In genomic region chr12:45051490-45052105, GRCh38 we compare ENCODE assay signal across 8 cellular contexts. TPM values are rescaled to one million over a fixed set of nuclear protein-coding genes. Genes with fewer than 3 reads are reported as not detected.
DNase-seq lines count a peak whose midpoint lies in the region; ATAC-seq and TF ChIP-seq lines count a peak whose summit lies in the region.

No MANE protein-coding gene starts in this region.

- no peak for TF ChIP-seq POLR2A in gastroesophageal sphincter (IDR thresholded peaks at IDR 0.05)

- TF ChIP-seq EP300 in gastroesophageal sphincter (IDR thresholded peaks at IDR 0.05): no peak

- ATAC-seq in SK-N-SH treated with all-trans-retinoic acid at 6 μM for 48 hours (peak; percentile 24; the same call in 2 of the 3 replicates), GM18858 (IDR thresholded peaks at IDR 0.05; ENCODE audit: unreplicated experiment) (no peak), gastroesophageal sphincter (no peak)

- H3K4me1 ChIP-seq in HAP-1 (0 out of 2 replicates have a peak, but pooled peaks cover 2% of the 10 kb centered on the region), right atrium auricular region (peaks cover 0 to 12% of the 10 kb centered on the region in 2 donors), skeletal muscle satellite cell (ENCODE audit: control insufficient read depth, insufficient read depth, low read length) (peaks cover 11% of the 10 kb centered on the region), gastroesophageal sphincter (peaks cover 0 to 21% (median 9%) of the 10 kb centered on the region in 3 donors)

- 15 to 21% methylated on average over 6 to 14 of the region's 25 CpGs for WGBS in gastroesophageal sphincter (ENCODE audit: low coverage in 1 of 2), 2 donors

- peak overlapping the region; percentile 73 for H3K4me2 ChIP-seq in skeletal muscle satellite cell (ENCODE audit: low read length)

- H3K27ac ChIP-seq in right atrium auricular region (no peak overlapping the region), gastroesophageal sphincter (no peak overlapping the region)

- H3K9me3 ChIP-seq in HAP-1: no peaks in the 10 kb centered on the region
- H3K9me3 ChIP-seq in right atrium auricular region: no peaks in the 10 kb centered on the region
- no peaks in the 10 kb centered on the region for H3K9me3 ChIP-seq in skeletal muscle satellite cell (replicated peaks; ENCODE audit: low read length)
- H3K9me3 ChIP-seq in gastroesophageal sphincter: no peaks in the 10 kb centered on the region

- H3K4me3 ChIP-seq in HAP-1 (peak overlapping the region; percentile 23), right atrium auricular region (peak overlapping the region; percentile 24 to 43), skeletal muscle satellite cell (ENCODE audit: low read length) (peak overlapping the region; percentile 59), gastroesophageal sphincter (peak overlapping the region in 1 of 2 donors; percentile 42)

- H3K36me3 ChIP-seq in HAP-1 (replicated peaks) (no peaks in the 10 kb centered on the region), right atrium auricular region (no peaks in the 10 kb centered on the region), skeletal muscle satellite cell (ENCODE audit: insufficient read depth, low read length) (no peaks in the 10 kb centered on the region), gastroesophageal sphincter (no peaks in the 10 kb centered on the region)

- H3K9ac ChIP-seq in skeletal muscle satellite cell (ENCODE audit: low read depth, low read length): no peak overlapping the region

- TF ChIP-seq CTCF in right atrium auricular region (IDR thresholded peaks at IDR 0.05): no peak
- no peak for TF ChIP-seq CTCF in gastroesophageal sphincter (IDR thresholded peaks at IDR 0.05)

- H3K27me3 ChIP-seq in HAP-1 (ENCODE audit: low read depth): peaks cover 46% of the 10 kb centered on the region
- peaks cover 0 to 3% of the 10 kb centered on the region in 2 donors for H3K27me3 ChIP-seq in right atrium auricular region
- peaks cover 55% of the 10 kb centered on the region for H3K27me3 ChIP-seq in skeletal muscle satellite cell (ENCODE audit: control insufficient read depth, insufficient read depth, low read length)
- H3K27me3 ChIP-seq in gastroesophageal sphincter: peaks cover 40% of the 10 kb centered on the region

- in situ Hi-C loops in HAP-1 (cut with MboI; ENCODE audit: low sequenced_read_pairs): no loop called here

- DNase-seq in HAP-1 (ENCODE audit: low spot score in 2 of 2) (no peak), right atrium auricular region (ENCODE audit: low spot score) (no peak), NCI-H774 (lab: John Stamatoyannopoulos, UW) (no peak), ureter (ENCODE audit: low spot score) (no peak)

TF ChIP-seq in SK-N-SH treated with all-trans-retinoic acid at 6 μM for 48 hours, 23 proteins besides CTCF, POLR2A, EP300 and RAD21:
- no peak for TF ChIP-seq TOX (CRISPR knock-in tag; IDR thresholded peaks at IDR 0.05; ENCODE audit: borderline replicate concordance)
- TF ChIP-seq RARB (CRISPR knock-in tag; IDR thresholded peaks at IDR 0.05): no peak
- TF ChIP-seq TSHZ2 (CRISPR knock-in tag; IDR thresholded peaks at IDR 0.05): no peak
- TF ChIP-seq GLIS3 (CRISPR knock-in tag; IDR thresholded peaks at IDR 0.05): no peak
- TF ChIP-seq TCF4 (CRISPR knock-in tag; IDR thresholded peaks at IDR 0.05; ENCODE audit: borderline replicate concordance): no peak
- TF ChIP-seq ISL1 (CRISPR knock-in tag; IDR thresholded peaks at IDR 0.05): no peak
- TF ChIP-seq ZC3H10 (CRISPR knock-in tag; IDR thresholded peaks at IDR 0.05): no peak
- TF ChIP-seq CSRNP3 (CRISPR knock-in tag; IDR thresholded peaks at IDR 0.05): no peak
- TF ChIP-seq SNAI2 (CRISPR knock-in tag; IDR thresholded peaks at IDR 0.05): no peak
- no peak for TF ChIP-seq ESRRG (CRISPR knock-in tag; IDR thresholded peaks at IDR 0.05)
- TF ChIP-seq BACH2 (CRISPR knock-in tag; IDR thresholded peaks at IDR 0.05; ENCODE audit: borderline replicate concordance): no peak
- no peak for TF ChIP-seq ZNF565 (CRISPR knock-in tag; conservative IDR thresholded peaks at IDR 0.05; ENCODE audit: low read depth)
- no peak for TF ChIP-seq CSDC2 (CRISPR knock-in tag; IDR thresholded peaks at IDR 0.05)
- TF ChIP-seq ZNF8 (CRISPR knock-in tag; IDR thresholded peaks at IDR 0.05): no peak
- TF ChIP-seq ARNTL (CRISPR knock-in tag; IDR thresholded peaks at IDR 0.05; ENCODE audit: borderline replicate concordance, low read depth): no peak
- no peak for TF ChIP-seq CREB5 (CRISPR knock-in tag; IDR thresholded peaks at IDR 0.05; ENCODE audit: low read depth)
TF ChIP-seq in SK-N-SH treated with all-trans-retinoic acid at 6 μM for 48 hours: peak in this region for 0.

RNA-seq across cellular contexts. Expression of gene DBX2, which starts 0.7 kb away (rescaled TPM):
- total RNA-seq in right atrium auricular region (under 1 TPM; 0.19 to 0.51 TPM), gastroesophageal sphincter (not detected), ureter (0.73 TPM)
- not detected in 2 replicates for total RNA-seq in skeletal muscle satellite cell (2012; rRNA removed)
